ENCODE assay signal across 2 cellular contexts in the genomic region with DNA sequence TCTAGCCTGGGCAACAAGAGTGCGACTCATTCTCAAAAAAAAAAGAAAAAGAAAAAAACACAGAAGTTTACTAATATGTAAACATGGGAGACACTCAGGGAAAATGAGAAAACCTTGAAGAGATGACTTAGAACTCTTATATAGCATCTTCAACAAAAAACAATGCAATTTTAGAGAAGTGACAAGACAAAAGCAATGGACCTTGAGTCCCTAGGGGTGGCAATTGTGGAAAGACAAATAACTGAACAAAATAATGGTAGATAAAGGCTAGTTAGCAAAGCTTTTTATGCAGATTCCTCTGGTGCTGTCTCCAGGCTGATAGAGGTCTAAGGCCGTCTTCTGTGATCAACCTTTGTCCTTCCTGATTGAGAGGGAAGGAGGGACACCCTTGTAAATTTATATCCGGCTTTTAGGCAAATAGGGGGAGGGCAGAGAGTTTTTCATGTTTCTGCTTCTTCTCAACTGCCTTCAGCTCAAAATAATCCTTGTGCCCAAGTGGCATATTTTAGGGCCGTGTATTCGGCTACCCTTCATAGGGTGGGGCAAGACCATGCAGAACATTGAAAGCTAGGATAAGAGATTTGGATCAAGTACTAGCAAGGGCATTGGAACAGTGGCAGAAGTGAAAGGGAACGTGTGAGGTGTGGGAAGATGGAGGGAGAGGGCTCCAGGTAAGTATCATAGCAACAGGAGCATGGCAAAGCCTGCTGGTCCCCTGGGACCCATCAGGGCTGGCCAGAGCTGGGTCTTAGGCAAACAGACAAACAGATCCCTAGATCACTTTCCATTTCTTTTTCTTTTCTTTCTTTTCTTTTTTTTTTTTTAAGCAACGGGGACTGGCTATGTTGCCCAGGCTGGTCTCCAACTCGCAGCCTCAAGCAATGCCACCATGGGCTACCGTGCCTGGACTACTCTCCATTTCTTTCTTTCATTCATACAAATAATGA.
TF ChIP-seq lines count a peak whose summit lies in the region.

No MANE protein-coding gene starts in this region.

TF ChIP-seq in A549, 52 proteins besides CTCF, POLR2A, EP300 and RAD21 (continued from another document):
- TF ChIP-seq, protein P1, sequence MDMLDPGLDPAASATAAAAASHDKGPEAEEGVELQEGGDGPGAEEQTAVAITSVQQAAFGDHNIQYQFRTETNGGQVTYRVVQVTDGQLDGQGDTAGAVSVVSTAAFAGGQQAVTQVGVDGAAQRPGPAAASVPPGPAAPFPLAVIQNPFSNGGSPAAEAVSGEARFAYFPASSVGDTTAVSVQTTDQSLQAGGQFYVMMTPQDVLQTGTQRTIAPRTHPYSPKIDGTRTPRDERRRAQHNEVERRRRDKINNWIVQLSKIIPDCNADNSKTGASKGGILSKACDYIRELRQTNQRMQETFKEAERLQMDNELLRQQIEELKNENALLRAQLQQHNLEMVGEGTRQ (IDR thresholded peaks at IDR 0.05), result no peak
TF ChIP-seq in A549: peak in this region for 1.

TF ChIP-seq in IMR-90, 13 proteins besides CTCF, POLR2A, EP300 and RAD21 (continued from another document):
- TF ChIP-seq, protein P1 (IDR thresholded peaks at IDR 0.05; ENCODE audit: low read depth, low read length), result no peak
- no peak for TF ChIP-seq CHD1 (IDR thresholded peaks at IDR 0.05; ENCODE audit: low read depth, low read length)
TF ChIP-seq in IMR-90: peak in this region for 0.
